Comparison of ENCODE assay signal across 1 cellular context in the genomic region with DNA sequence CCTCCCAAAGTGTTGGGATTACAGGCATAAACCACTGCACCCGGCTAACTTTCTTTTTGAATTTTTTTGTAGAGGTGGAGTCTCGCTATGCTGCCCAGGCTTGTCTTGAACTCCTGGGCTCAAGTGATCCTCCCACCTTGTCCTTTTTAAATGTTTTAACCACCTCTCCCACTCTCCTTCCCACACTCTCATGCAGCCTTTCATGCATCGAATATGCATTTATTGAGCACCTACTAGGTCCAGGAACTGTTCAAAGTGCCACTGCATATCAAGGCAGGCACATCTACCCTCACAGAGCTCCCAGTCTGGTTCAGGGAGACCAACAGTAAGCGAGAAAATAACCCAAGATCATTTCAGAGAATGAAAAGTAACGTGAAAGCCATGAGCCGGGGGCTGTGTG.
TF ChIP-seq lines count a peak whose summit lies in the region.

No MANE protein-coding gene starts in this region.

TF ChIP-seq in K562, 482 proteins besides CTCF, POLR2A, EP300 and RAD21:
- no peak for TF ChIP-seq CBX5 (IDR thresholded peaks at IDR 0.05; ENCODE audit: borderline replicate concordance, low read depth)
- TF ChIP-seq ZNF263 (CRISPR knock-in tag; IDR thresholded peaks at IDR 0.05; ENCODE audit: borderline replicate concordance): no peak
- no peak for TF ChIP-seq DDX20 (tag; IDR thresholded peaks at IDR 0.05; ENCODE audit: low read depth)
- no peak for TF ChIP-seq ZNF764 (CRISPR knock-in tag; IDR thresholded peaks at IDR 0.05; ENCODE audit: low read depth)
- no peak for TF ChIP-seq ZC3H11A (IDR thresholded peaks at IDR 0.05; ENCODE audit: low read depth, low read length)
- TF ChIP-seq, protein P1, sequence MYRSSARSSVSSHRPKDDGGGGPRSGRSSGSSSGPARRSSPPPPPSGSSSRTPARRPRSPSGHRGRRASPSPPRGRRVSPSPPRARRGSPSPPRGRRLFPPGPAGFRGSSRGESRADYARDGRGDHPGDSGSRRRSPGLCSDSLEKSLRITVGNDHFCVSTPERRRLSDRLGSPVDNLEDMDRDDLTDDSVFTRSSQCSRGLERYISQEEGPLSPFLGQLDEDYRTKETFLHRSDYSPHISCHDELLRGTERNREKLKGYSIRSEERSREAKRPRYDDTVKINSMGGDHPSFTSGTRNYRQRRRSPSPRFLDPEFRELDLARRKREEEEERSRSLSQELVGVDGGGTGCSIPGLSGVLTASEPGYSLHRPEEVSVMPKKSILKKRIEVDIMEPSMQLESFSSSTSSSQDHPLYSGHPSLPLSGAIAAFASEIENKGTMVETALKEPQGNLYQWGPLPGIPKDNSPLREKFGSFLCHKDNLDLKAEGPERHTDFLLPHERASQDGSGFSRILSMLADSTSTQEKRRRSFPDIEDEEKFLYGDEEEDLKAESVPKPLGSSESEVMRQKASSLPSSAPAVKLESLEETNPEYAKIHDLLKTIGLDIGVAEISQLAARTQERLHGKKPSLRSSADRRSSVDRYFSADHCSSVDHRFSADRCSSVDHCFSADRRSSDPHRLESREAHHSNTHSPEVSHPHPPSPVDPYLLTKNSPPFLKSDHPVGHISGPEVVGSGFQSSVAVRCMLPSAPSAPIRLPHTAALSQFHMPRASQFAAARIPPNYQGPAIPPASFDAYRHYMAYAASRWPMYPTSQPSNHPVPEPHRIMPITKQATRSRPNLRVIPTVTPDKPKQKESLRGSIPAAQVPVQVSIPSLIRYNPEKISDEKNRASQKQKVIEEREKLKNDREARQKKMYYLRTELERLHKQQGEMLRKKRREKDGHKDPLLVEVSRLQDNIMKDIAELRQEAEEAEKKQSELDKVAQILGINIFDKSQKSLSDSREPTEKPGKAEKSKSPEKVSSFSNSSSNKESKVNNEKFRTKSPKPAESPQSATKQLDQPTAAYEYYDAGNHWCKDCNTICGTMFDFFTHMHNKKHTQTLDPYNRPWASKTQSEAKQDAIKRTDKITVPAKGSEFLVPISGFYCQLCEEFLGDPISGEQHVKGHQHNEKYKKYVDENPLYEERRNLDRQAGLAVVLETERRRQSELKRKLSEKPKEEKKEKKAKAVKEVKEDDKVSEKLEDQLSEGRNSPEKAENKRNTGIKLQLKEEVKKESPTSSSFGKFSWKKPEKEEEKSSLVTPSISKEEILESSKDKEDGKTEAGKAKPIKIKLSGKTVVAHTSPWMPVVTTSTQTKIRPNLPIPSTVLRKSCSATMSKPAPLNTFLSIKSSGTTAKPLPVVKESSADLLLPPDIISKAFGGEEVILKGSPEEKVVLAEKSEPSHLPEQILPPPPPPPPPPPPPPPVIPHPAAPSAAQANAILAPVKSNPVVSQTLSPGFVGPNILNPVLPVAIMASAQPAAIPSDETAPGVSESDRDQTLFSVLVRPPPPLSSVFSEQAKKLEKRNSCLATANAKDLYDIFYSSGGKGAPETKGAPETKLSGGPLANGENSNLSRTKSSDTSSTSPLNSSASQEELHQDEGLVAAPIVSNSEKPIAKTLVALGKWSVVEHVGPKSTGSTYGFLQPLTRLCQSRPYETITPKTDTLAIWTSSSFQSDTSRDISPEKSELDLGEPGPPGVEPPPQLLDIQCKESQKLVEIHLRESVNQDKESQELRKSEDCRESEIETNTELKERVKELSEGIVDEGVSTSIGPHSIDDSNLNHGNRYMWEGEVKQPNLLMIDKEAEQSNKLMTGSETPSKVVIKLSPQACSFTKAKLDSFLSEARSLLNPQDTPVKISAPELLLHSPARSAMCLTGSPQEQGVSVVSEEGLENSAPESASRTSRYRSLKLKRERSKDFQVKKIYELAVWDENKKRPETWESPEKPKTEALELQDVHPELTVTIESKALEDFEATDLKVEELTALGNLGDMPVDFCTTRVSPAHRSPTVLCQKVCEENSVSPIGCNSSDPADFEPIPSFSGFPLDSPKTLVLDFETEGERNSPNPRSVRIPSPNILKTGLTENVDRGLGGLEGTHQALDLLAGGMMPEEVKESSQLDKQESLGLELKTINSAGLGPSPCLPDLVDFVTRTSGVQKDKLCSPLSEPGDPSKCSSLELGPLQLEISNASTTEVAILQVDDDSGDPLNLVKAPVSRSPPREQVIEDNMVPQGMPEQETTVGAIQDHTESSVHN (IDR thresholded peaks at IDR 0.05; ENCODE audit: borderline replicate concordance in 1 of 2, low read depth in 1 of 2): no peak
- no peak for TF ChIP-seq KLF16 (IDR thresholded peaks at IDR 0.05)
- peak in 1 of 2 experiments; percentile 13; a peak in 1 of 4 replicates for TF ChIP-seq KDM1A (IDR thresholded peaks at IDR 0.05)
- TF ChIP-seq HLTF (IDR thresholded peaks at IDR 0.05): no peak
- TF ChIP-seq, protein P2, sequence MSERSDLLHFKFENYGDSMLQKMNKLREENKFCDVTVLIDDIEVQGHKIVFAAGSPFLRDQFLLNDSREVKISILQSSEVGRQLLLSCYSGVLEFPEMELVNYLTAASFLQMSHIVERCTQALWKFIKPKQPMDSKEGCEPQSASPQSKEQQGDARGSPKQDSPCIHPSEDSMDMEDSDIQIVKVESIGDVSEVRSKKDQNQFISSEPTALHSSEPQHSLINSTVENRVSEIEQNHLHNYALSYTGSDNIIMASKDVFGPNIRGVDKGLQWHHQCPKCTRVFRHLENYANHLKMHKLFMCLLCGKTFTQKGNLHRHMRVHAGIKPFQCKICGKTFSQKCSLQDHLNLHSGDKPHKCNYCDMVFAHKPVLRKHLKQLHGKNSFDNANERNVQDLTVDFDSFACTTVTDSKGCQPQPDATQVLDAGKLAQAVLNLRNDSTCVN (CRISPR knock-in tag; IDR thresholded peaks at IDR 0.05): no peak
- no peak for TF ChIP-seq ZNF347 (CRISPR knock-in tag; IDR thresholded peaks at IDR 0.05; ENCODE audit: low read depth)
- 0 out of 4 replicates have a peak, but pooled peaks of 1 of the 2 experiments have one; percentile 12 for TF ChIP-seq TBL1XR1 (IDR thresholded peaks at IDR 0.05; ENCODE audit: low read length in 2 of 2)
- TF ChIP-seq FOXK1 (CRISPR knock-in tag; IDR thresholded peaks at IDR 0.05; ENCODE audit: borderline replicate concordance): no peak
- TF ChIP-seq SMAD1 (IDR thresholded peaks at IDR 0.05; ENCODE audit: low read depth, low read length, partially characterized antibody): no peak
- no peak for TF ChIP-seq SMARCA4 (IDR thresholded peaks at IDR 0.05)
- TF ChIP-seq JUND (IDR thresholded peaks at IDR 0.05; ENCODE audit: borderline replicate concordance, low read depth, low read length): no peak
- TF ChIP-seq JUND (tag; IDR thresholded peaks at IDR 0.05; ENCODE audit: borderline replicate concordance, low read depth, low read length): no peak
- TF ChIP-seq, protein P3, sequence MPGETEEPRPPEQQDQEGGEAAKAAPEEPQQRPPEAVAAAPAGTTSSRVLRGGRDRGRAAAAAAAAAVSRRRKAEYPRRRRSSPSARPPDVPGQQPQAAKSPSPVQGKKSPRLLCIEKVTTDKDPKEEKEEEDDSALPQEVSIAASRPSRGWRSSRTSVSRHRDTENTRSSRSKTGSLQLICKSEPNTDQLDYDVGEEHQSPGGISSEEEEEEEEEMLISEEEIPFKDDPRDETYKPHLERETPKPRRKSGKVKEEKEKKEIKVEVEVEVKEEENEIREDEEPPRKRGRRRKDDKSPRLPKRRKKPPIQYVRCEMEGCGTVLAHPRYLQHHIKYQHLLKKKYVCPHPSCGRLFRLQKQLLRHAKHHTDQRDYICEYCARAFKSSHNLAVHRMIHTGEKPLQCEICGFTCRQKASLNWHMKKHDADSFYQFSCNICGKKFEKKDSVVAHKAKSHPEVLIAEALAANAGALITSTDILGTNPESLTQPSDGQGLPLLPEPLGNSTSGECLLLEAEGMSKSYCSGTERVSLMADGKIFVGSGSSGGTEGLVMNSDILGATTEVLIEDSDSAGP (CRISPR knock-in tag; IDR thresholded peaks at IDR 0.05): no peak
- TF ChIP-seq, protein P4, sequence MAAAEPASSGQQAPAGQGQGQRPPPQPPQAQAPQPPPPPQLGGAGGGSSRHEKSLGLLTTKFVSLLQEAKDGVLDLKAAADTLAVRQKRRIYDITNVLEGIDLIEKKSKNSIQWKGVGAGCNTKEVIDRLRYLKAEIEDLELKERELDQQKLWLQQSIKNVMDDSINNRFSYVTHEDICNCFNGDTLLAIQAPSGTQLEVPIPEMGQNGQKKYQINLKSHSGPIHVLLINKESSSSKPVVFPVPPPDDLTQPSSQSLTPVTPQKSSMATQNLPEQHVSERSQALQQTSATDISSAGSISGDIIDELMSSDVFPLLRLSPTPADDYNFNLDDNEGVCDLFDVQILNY (CRISPR knock-in tag; IDR thresholded peaks at IDR 0.05): no peak
- no peak for TF ChIP-seq CBFA2T2 (conservative IDR thresholded peaks at IDR 0.05)
- no peak for TF ChIP-seq MTF1 (CRISPR knock-in tag; IDR thresholded peaks at IDR 0.05; ENCODE audit: borderline replicate concordance)
- TF ChIP-seq ZKSCAN8 (CRISPR knock-in tag; IDR thresholded peaks at IDR 0.05): peak; percentile 68; the same call in 1 of the 2 replicates
- no peak for TF ChIP-seq ZNF436 (CRISPR knock-in tag; IDR thresholded peaks at IDR 0.05)
- no peak for TF ChIP-seq HMG20B (CRISPR knock-in tag; IDR thresholded peaks at IDR 0.05)
- no peak for TF ChIP-seq NR2C1 (IDR thresholded peaks at IDR 0.05)
- no peak for TF ChIP-seq NR2C1 (tag; IDR thresholded peaks at IDR 0.05)
- TF ChIP-seq, protein P5, sequence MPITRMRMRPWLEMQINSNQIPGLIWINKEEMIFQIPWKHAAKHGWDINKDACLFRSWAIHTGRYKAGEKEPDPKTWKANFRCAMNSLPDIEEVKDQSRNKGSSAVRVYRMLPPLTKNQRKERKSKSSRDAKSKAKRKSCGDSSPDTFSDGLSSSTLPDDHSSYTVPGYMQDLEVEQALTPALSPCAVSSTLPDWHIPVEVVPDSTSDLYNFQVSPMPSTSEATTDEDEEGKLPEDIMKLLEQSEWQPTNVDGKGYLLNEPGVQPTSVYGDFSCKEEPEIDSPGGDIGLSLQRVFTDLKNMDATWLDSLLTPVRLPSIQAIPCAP (CRISPR knock-in tag; IDR thresholded peaks at IDR 0.05; ENCODE audit: borderline replicate concordance): no peak
- TF ChIP-seq, protein P6, sequence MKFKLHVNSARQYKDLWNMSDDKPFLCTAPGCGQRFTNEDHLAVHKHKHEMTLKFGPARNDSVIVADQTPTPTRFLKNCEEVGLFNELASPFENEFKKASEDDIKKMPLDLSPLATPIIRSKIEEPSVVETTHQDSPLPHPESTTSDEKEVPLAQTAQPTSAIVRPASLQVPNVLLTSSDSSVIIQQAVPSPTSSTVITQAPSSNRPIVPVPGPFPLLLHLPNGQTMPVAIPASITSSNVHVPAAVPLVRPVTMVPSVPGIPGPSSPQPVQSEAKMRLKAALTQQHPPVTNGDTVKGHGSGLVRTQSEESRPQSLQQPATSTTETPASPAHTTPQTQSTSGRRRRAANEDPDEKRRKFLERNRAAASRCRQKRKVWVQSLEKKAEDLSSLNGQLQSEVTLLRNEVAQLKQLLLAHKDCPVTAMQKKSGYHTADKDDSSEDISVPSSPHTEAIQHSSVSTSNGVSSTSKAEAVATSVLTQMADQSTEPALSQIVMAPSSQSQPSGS (CRISPR knock-in tag; IDR thresholded peaks at IDR 0.05): no peak
- TF ChIP-seq, protein P7, sequence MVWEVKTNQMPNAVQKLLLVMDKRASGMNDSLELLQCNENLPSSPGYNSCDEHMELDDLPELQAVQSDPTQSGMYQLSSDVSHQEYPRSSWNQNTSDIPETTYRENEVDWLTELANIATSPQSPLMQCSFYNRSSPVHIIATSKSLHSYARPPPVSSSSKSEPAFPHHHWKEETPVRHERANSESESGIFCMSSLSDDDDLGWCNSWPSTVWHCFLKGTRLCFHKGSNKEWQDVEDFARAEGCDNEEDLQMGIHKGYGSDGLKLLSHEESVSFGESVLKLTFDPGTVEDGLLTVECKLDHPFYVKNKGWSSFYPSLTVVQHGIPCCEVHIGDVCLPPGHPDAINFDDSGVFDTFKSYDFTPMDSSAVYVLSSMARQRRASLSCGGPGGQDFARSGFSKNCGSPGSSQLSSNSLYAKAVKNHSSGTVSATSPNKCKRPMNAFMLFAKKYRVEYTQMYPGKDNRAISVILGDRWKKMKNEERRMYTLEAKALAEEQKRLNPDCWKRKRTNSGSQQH (CRISPR knock-in tag; IDR thresholded peaks at IDR 0.05): no peak
- no peak for TF ChIP-seq ZNF232 (CRISPR knock-in tag; IDR thresholded peaks at IDR 0.05)
- TF ChIP-seq ZNF121 (CRISPR knock-in tag; conservative IDR thresholded peaks at IDR 0.05): peak; percentile 45; the same call in 1 of the 2 replicates
- TF ChIP-seq CREBBP (IDR thresholded peaks at IDR 0.05; ENCODE audit: low read depth, low read length): no peak
- TF ChIP-seq RFX7 (CRISPR knock-in tag; IDR thresholded peaks at IDR 0.05): no peak
- no peak for TF ChIP-seq NRF1 (conservative IDR thresholded peaks at IDR 0.05 in 1 of 2, IDR thresholded peaks at IDR 0.05 in 1 of 2)
- TF ChIP-seq, protein P8, sequence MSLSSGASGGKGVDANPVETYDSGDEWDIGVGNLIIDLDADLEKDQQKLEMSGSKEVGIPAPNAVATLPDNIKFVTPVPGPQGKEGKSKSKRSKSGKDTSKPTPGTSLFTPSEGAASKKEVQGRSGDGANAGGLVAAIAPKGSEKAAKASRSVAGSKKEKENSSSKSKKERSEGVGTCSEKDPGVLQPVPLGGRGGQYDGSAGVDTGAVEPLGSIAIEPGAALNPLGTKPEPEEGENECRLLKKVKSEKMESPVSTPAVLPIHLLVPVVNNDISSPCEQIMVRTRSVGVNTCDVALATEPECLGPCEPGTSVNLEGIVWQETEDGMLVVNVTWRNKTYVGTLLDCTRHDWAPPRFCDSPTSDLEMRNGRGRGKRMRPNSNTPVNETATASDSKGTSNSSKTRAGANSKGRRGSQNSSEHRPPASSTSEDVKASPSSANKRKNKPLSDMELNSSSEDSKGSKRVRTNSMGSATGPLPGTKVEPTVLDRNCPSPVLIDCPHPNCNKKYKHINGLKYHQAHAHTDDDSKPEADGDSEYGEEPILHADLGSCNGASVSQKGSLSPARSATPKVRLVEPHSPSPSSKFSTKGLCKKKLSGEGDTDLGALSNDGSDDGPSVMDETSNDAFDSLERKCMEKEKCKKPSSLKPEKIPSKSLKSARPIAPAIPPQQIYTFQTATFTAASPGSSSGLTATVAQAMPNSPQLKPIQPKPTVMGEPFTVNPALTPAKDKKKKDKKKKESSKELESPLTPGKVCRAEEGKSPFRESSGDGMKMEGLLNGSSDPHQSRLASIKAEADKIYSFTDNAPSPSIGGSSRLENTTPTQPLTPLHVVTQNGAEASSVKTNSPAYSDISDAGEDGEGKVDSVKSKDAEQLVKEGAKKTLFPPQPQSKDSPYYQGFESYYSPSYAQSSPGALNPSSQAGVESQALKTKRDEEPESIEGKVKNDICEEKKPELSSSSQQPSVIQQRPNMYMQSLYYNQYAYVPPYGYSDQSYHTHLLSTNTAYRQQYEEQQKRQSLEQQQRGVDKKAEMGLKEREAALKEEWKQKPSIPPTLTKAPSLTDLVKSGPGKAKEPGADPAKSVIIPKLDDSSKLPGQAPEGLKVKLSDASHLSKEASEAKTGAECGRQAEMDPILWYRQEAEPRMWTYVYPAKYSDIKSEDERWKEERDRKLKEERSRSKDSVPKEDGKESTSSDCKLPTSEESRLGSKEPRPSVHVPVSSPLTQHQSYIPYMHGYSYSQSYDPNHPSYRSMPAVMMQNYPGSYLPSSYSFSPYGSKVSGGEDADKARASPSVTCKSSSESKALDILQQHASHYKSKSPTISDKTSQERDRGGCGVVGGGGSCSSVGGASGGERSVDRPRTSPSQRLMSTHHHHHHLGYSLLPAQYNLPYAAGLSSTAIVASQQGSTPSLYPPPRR (CRISPR knock-in tag; IDR thresholded peaks at IDR 0.05; ENCODE audit: borderline replicate concordance): no peak
- TF ChIP-seq XRCC5 (IDR thresholded peaks at IDR 0.05; ENCODE audit: low read depth, low read length): no peak
